1 cellular context compared by ENCODE assay signal in genomic region chr1:6743189-6744101, GRCh38.
TF ChIP-seq lines count a peak whose summit lies in the region.

No MANE protein-coding gene starts in this region.

TF ChIP-seq in SK-N-SH, 30 proteins besides CTCF, POLR2A, EP300 and RAD21 (continued from another document):
- TF ChIP-seq, protein P1, sequence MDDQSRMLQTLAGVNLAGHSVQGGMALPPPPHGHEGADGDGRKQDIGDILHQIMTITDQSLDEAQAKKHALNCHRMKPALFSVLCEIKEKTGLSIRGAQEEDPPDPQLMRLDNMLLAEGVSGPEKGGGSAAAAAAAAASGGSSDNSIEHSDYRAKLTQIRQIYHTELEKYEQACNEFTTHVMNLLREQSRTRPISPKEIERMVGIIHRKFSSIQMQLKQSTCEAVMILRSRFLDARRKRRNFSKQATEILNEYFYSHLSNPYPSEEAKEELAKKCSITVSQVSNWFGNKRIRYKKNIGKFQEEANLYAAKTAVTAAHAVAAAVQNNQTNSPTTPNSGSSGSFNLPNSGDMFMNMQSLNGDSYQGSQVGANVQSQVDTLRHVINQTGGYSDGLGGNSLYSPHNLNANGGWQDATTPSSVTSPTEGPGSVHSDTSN (IDR thresholded peaks at IDR 0.05), result peak; percentile 77
- TF ChIP-seq RFX5 (IDR thresholded peaks at IDR 0.05; ENCODE audit: low read length) (no peak), TCF12 (IDR thresholded peaks at IDR 0.05) (peak; percentile 52), RCOR1 (IDR thresholded peaks at IDR 0.05; ENCODE audit: low read length) (no peak), YY1 (IDR thresholded peaks at IDR 0.05; ENCODE audit: low read depth) (no peak), TAF1 (IDR thresholded peaks at IDR 0.05; ENCODE audit: borderline replicate concordance, low read depth, low read length) (peak; percentile 33; the same call in 1 of the 2 replicates), NRF1 (IDR thresholded peaks at IDR 0.05; ENCODE audit: low read depth, low read length) (no peak), GABPA (IDR thresholded peaks at IDR 0.05; ENCODE audit: low read depth) (no peak), EZH2phosphoT487 (IDR thresholded peaks at IDR 0.05; ENCODE audit: borderline replicate concordance, low read depth) (no peak), MEF2A (IDR thresholded peaks at IDR 0.05; ENCODE audit: borderline replicate concordance, low read depth) (peak; percentile 80; the same call in 1 of the 2 replicates)
- TF ChIP-seq, protein P2, sequence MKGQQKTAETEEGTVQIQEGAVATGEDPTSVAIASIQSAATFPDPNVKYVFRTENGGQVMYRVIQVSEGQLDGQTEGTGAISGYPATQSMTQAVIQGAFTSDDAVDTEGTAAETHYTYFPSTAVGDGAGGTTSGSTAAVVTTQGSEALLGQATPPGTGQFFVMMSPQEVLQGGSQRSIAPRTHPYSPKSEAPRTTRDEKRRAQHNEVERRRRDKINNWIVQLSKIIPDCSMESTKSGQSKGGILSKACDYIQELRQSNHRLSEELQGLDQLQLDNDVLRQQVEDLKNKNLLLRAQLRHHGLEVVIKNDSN (IDR thresholded peaks at IDR 0.05; ENCODE audit: borderline replicate concordance, low read depth), result no peak
- TF ChIP-seq, protein P3, sequence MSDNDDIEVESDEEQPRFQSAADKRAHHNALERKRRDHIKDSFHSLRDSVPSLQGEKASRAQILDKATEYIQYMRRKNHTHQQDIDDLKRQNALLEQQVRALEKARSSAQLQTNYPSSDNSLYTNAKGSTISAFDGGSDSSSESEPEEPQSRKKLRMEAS (IDR thresholded peaks at IDR 0.05; ENCODE audit: low read depth), result peak; percentile 47; the same call in 1 of the 2 replicates
TF ChIP-seq in SK-N-SH: peak in this region for 9.
